In genomic region chr15:58355352-58355964, GRCh38 we compare ENCODE assay signal across 20 cellular contexts.
DNase-seq lines count a peak whose midpoint lies in the region; ATAC-seq and TF ChIP-seq lines count a peak whose summit lies in the region.
"Had no signal": no experiment of that assay in that cellular context is flagged by ENCODE, and none has a peak within 500 bp of the region (broad histone marks: within the 10 kb centered on the region; RNA-seq: fewer than 3 reads in every experiment).

No MANE protein-coding gene starts in this region.

- ATAC-seq in activated CD4-positive, alpha-beta T cell treated with anti-CD3 and anti-CD28 coated beads for 36 hours, result peak; percentile 21
- ATAC-seq in HG03108 (IDR thresholded peaks at IDR 0.05; ENCODE audit: unreplicated experiment), result no peak
- ATAC-seq: left lung had no signal

- POLR2A ChIA-PET in activated CD4-positive, alpha-beta T cell treated with anti-CD3 and anti-CD28 coated beads for 36 hours (lab: Charles Lee), result interaction anchor here (0.8 to 1.6 kb wide), 2 partner anchors 23 to 38 kb away, joined by 3 read pairs; no protein-coding TSS in a partner anchor
- POLR2A ChIA-PET in activated CD4-positive, alpha-beta T cell treated with anti-CD3 and anti-CD28 coated beads, Interleukin-2, amount 10 ng/mL, durations not matched to agents 7 days and 5 days (lab: Charles Lee), result no interaction called here

- peaks cover 2% of the 10 kb centered on the region for H3K27me3 Mint-ChIP-seq in activated CD4-positive, alpha-beta T cell treated with anti-CD3 and anti-CD28 coated beads for 36 hours
- peaks cover 4% of the 10 kb centered on the region for H3K27me3 Mint-ChIP-seq in activated CD4-positive, alpha-beta T cell treated with anti-CD3 and anti-CD28 coated beads, Interleukin-2, amount 10 ng/mL, durations not matched to agents 7 days and 5 days

- H3K36me3 ChIP-seq in esophagus muscularis mucosa (no peaks in the 10 kb centered on the region), uterus (no peaks in the 10 kb centered on the region)
- H3K36me3 ChIP-seq: left lung, prostate gland, vagina had no signal

- no peaks in the 10 kb centered on the region for H3K36me3 Mint-ChIP-seq in activated CD4-positive, alpha-beta T cell treated with anti-CD3 and anti-CD28 coated beads for 36 hours (ENCODE audit: low read depth)
- no peaks in the 10 kb centered on the region for H3K36me3 Mint-ChIP-seq in activated CD4-positive, alpha-beta T cell treated with anti-CD3 and anti-CD28 coated beads, Interleukin-2, amount 10 ng/mL, durations not matched to agents 7 days and 5 days (ENCODE audit: low read depth)
- H3K36me3 Mint-ChIP-seq: CD8-positive, alpha-beta memory T cell; naive B cell had no signal

- H3K4me3 ChIP-seq in esophagus muscularis mucosa (no peak overlapping the region), uterus (no peak overlapping the region)
- H3K4me3 ChIP-seq: left lung, prostate gland, vagina had no signal

- H3K27me3 ChIP-seq in esophagus muscularis mucosa (peaks cover 0 to 8% (median 0%) of the 10 kb centered on the region in 4 donors), uterus (no peaks in the 10 kb centered on the region)
- H3K27me3 ChIP-seq: left lung, vagina had no signal

- no peak for TF ChIP-seq EP300 in esophagus muscularis mucosa (IDR thresholded peaks at IDR 0.05)

- CTCF ChIA-PET in activated CD4-positive, alpha-beta T cell treated with anti-CD3 and anti-CD28 coated beads for 36 hours (lab: Charles Lee), result interaction anchor here (1.7 kb wide), 1 partner anchor 86 kb away, joined by 4 read pairs; no protein-coding TSS in a partner anchor
- CTCF ChIA-PET in activated CD4-positive, alpha-beta T cell treated with anti-CD3 and anti-CD28 coated beads, Interleukin-2, amount 10 ng/mL, durations not matched to agents 7 days and 5 days (lab: Charles Lee), result interaction anchor here (0.6 to 2.5 kb wide), 2 partner anchors 19 to 189 kb away, joined by 4 to 11 read pairs; no protein-coding TSS in a partner anchor

- no peaks in the 10 kb centered on the region for H3K9me3 ChIP-seq in esophagus muscularis mucosa
- no peaks in the 10 kb centered on the region for H3K9me3 ChIP-seq in uterus
- H3K9me3 ChIP-seq: left lung, prostate gland, vagina had no signal

- H3K4me1 ChIP-seq in esophagus muscularis mucosa (no peaks in the 10 kb centered on the region), uterus (no peaks in the 10 kb centered on the region)
- H3K4me1 ChIP-seq: left lung, prostate gland, vagina had no signal

- TF ChIP-seq CTCF in esophagus muscularis mucosa (IDR thresholded peaks at IDR 0.05) (no peak), uterus (IDR thresholded peaks at IDR 0.05) (no peak)

- intact Hi-C loops in activated CD4-positive, alpha-beta T cell treated with anti-CD3 and anti-CD28 coated beads for 36 hours (cut with DNase I, micrococcal nuclease), result no loop called here
- intact Hi-C loops in esophagus muscularis mucosa (cut with DNase I), result no loop called here
- intact Hi-C loops in uterus (cut with DNase I; ENCODE audit: low total_unique reads), result no loop called here

- no peak overlapping the region for H3K27ac ChIP-seq in esophagus muscularis mucosa (replicated peaks in 1 of 4)
- H3K27ac ChIP-seq in uterus, result no peak overlapping the region
- H3K27ac ChIP-seq: left lung, prostate gland, vagina had no signal

- no peak for TF ChIP-seq POLR2A in esophagus muscularis mucosa (IDR thresholded peaks at IDR 0.05; ENCODE audit: low read depth)
- TF ChIP-seq POLR2A in uterus (IDR thresholded peaks at IDR 0.05), result no peak

- no peak for DNase-seq in activated CD4-positive, alpha-beta T cell treated with anti-CD3 and anti-CD28 coated beads for 36 hours
- no peak for DNase-seq in activated CD4-positive, alpha-beta T cell treated with anti-CD3 and anti-CD28 coated beads, Interleukin-2, amount 10 ng/mL, durations not matched to agents 7 days and 5 days
- DNase-seq in KG1 (lab: John Stamatoyannopoulos, UW), result peak; percentile 59
- peak; percentile 73 for DNase-seq in NCI-H345 (lab: John Stamatoyannopoulos, UW)
- peak; percentile 29 for DNase-seq in esophagus muscularis mucosa (ENCODE audit: extremely low spot score)
- DNase-seq in uterus, result no peak
- DNase-seq in HT-29 (ENCODE audit: low spot score), result no peak
- DNase-seq: activated CD4-positive, alpha-beta T cell treated with anti-CD3 and anti-CD28 coated beads for 48 hours; activated T-cell treated with anti-CD3 and anti-CD28 coated beads, Interleukin-2, amount 50 U/mL, for 1 hour; anterior cingulate cortex; CD8-positive, alpha-beta memory T cell; foreskin melanocyte; HFFc6; left lung; naive B cell; NCI-H2029; SIG-M5 had no signal

- peaks cover 39% of the 10 kb centered on the region for H3K4me1 Mint-ChIP-seq in activated CD4-positive, alpha-beta T cell treated with anti-CD3 and anti-CD28 coated beads for 36 hours
- peaks cover 25% of the 10 kb centered on the region for H3K4me1 Mint-ChIP-seq in activated CD4-positive, alpha-beta T cell treated with anti-CD3 and anti-CD28 coated beads, Interleukin-2, amount 10 ng/mL, durations not matched to agents 7 days and 5 days
- H3K4me1 Mint-ChIP-seq: naive B cell had no signal

- peak overlapping the region; percentile 47 for H3K27ac Mint-ChIP-seq in activated CD4-positive, alpha-beta T cell treated with anti-CD3 and anti-CD28 coated beads for 36 hours
- no peak overlapping the region for H3K27ac Mint-ChIP-seq in activated CD4-positive, alpha-beta T cell treated with anti-CD3 and anti-CD28 coated beads, Interleukin-2, amount 10 ng/mL, durations not matched to agents 7 days and 5 days
- H3K27ac Mint-ChIP-seq: CD8-positive, alpha-beta memory T cell; HFFc6 had no signal

- no peak overlapping the region for H3K4me3 Mint-ChIP-seq in activated CD4-positive, alpha-beta T cell treated with anti-CD3 and anti-CD28 coated beads for 36 hours
- H3K4me3 Mint-ChIP-seq in activated CD4-positive, alpha-beta T cell treated with anti-CD3 and anti-CD28 coated beads, Interleukin-2, amount 10 ng/mL, durations not matched to agents 7 days and 5 days, result no peak overlapping the region
- H3K4me3 Mint-ChIP-seq: CD8-positive, alpha-beta memory T cell; HFFc6; naive B cell had no signal

- WGBS in esophagus muscularis mucosa, result 90% methylated on average over 10 of the region's 10 CpGs

- H3K9me3 Mint-ChIP-seq in activated CD4-positive, alpha-beta T cell treated with anti-CD3 and anti-CD28 coated beads for 36 hours (ENCODE audit: low read depth), result no peaks in the 10 kb centered on the region
- H3K9me3 Mint-ChIP-seq in activated CD4-positive, alpha-beta T cell treated with anti-CD3 and anti-CD28 coated beads, Interleukin-2, amount 10 ng/mL, durations not matched to agents 7 days and 5 days, result no peaks in the 10 kb centered on the region
- H3K9me3 Mint-ChIP-seq: CD8-positive, alpha-beta memory T cell; HFFc6; naive B cell had no signal

Comparison
In these comparisons a context has a peak if more than half of its experiments do, and no peak if none do; other contexts are left out.
1. DNase-seq: peak in KG1 (single experiment), NCI-H345 (single experiment) and esophagus muscularis mucosa (single experiment); none in activated CD4-positive, alpha-beta T cell treated with anti-CD3 and anti-CD28 coated beads for 36 hours (single experiment), activated CD4-positive, alpha-beta T cell treated with anti-CD3 and anti-CD28 coated beads, Interleukin-2, amount 10 ng/mL, durations not matched to agents 7 days and 5 days (single experiment), uterus (0 of 2) and HT-29 (single experiment).